Comparison of ENCODE assay signal across 23 cellular contexts in the genomic region with DNA sequence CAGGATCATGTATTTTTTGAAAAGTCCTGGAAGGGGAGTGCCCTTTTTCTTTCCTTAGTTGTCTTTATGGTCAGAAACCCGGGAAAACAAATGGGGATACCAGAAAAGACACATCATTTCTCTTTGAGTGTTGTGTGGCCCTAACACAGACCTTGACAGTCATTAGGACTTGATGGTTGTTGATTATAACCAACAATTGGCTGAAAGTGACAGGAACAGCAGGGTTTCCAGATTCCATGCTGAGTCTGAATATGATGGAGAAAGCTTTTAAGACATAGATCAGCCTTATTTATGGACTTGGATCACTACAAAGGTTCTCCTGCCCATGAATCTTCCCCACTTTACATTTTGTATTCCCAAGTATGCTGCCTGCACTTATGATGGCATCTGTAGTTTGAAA.
"Had no signal": no experiment of that assay in that cellular context is flagged by ENCODE, and none has a peak within 500 bp of the region (broad histone marks: within the 10 kb centered on the region; RNA-seq: fewer than 3 reads in every experiment).

No MANE protein-coding gene starts in this region.

- H3K36me3 ChIP-seq: breast epithelium, Peyer's patch, WERI-Rb-1 had no signal

- ATAC-seq: activated CD8-positive, alpha-beta T cell treated with anti-CD3 and anti-CD28 coated beads for 36 hours; body of pancreas; PC-3 had no signal

- H3K9ac ChIP-seq: KMS-11 had no signal

- DNase-seq: activated CD4-positive, alpha-beta T cell treated with anti-CD3 and anti-CD28 coated beads, Interleukin-2, amount 10 ng/mL, durations not matched to agents 24 days and 14 days; activated CD4-positive, alpha-beta T cell treated with anti-CD3 and anti-CD28 coated beads, Interleukin-2, amount 50 U/mL, for 4 hours; activated CD4-positive, CD25-positive, alpha-beta regulatory T cell; activated CD8-positive, alpha-beta T cell treated with anti-CD3 and anti-CD28 coated beads for 36 hours; activated gamma-delta T cell; activated naive CD4-positive, alpha-beta T cell treated with Interleukin-2 at 50 U/mL for 16 hours; activated T-cell treated with anti-CD3 and anti-CD28 coated beads, Interleukin-2, amount 50 U/mL, for 1 hour; adrenal gland; body of pancreas; MM.1S; NCI-H1092; NCI-H1694; NCI-H2081 treated with DMSO at 0.1 percent for 48 hours; NCI-H510A; NCI-H526; PC-3; Peyer's patch; RPMI8226; SHP77 treated with DMSO at 0.1 percent for 48 hours; T1000; WERI-Rb-1 had no signal

- H3K27ac ChIP-seq: adrenal gland, body of pancreas, breast epithelium, KMS-11, Peyer's patch, WERI-Rb-1 had no signal

- H3K27me3 ChIP-seq: adrenal gland, body of pancreas, breast epithelium, Peyer's patch had no signal

- H3K9me3 ChIP-seq: adrenal gland, body of pancreas, Peyer's patch had no signal

- H3K4me2 ChIP-seq: KMS-11 had no signal

- H3K4me3 ChIP-seq: adrenal gland, body of pancreas, breast epithelium, Peyer's patch had no signal

- H3K4me1 ChIP-seq: adrenal gland, body of pancreas, breast epithelium, Peyer's patch had no signal
